8 cellular contexts compared by ENCODE assay signal in genomic region chr16:2604016-2604369, GRCh38.
DNase-seq lines count a peak whose midpoint lies in the region; ATAC-seq and TF ChIP-seq lines count a peak whose summit lies in the region.
"Not testable (repeated sequence)": the region's sequence is repeated elsewhere in the genome, so short reads cannot be mapped to it uniquely, and the experiment has no call there.

No MANE protein-coding gene starts in this region.

- POLR2A ChIA-PET in HCT116 (lab: Charles Lee): not testable (repeated sequence)

- not testable (repeated sequence) for H3K36me3 Mint-ChIP-seq in activated naive CD4-positive, alpha-beta T cell treated with anti-CD3 and anti-CD28 coated beads for 36 hours (ENCODE audit: low read depth); natural killer cell; stimulated activated naive CD8-positive, alpha-beta T cell treated with anti-CD3 and anti-CD28 coated beads, Interleukin-15, Interleukin-2, amounts not matched to agents 100 ng/mL and 50 ng/mL, for 24 hours (ENCODE audit: low read depth)

- TF ChIP-seq POLR2A in HCT116 (IDR thresholded peaks at IDR 0.05; ENCODE audit: borderline replicate concordance, extremely low read depth, insufficient read depth, insufficient read length): not testable (repeated sequence)

- not testable (repeated sequence) for BruUV-seq in HCT116 (replicated peaks; lab: Mats Ljungman, UMichigan)

- H3K9ac ChIP-seq in HCT116 (ENCODE audit: low read length) (peak overlapping the region; percentile 88), iPS-15b (ENCODE audit: low read depth, low read length) (peak overlapping the region; percentile 90)

- peak overlapping the region; percentile 88 for H3K27ac Mint-ChIP-seq in activated naive CD4-positive, alpha-beta T cell treated with anti-CD3 and anti-CD28 coated beads for 36 hours
- peak overlapping the region; percentile 83 to 95 for H3K27ac Mint-ChIP-seq in natural killer cell
- peak overlapping the region; percentile 93 for H3K27ac Mint-ChIP-seq in stimulated activated naive CD8-positive, alpha-beta T cell treated with anti-CD3 and anti-CD28 coated beads, Interleukin-15, Interleukin-2, amounts not matched to agents 100 ng/mL and 50 ng/mL, for 24 hours

- TF ChIP-seq CTCF in BE2C (IDR thresholded peaks at IDR 0.05; ENCODE audit: low read depth, low read length); HCT116 (IDR thresholded peaks at IDR 0.05 in 2 of 3, conservative IDR thresholded peaks at IDR 0.05 in 1 of 3; ENCODE audit: borderline replicate concordance in 1 of 3, insufficient read depth in 1 of 3, low read depth in 2 of 3, low read length in 2 of 3); natural killer cell (IDR thresholded peaks at IDR 0.05): not testable (repeated sequence)

- H3K9me3 Mint-ChIP-seq in activated naive CD4-positive, alpha-beta T cell treated with anti-CD3 and anti-CD28 coated beads for 36 hours; natural killer cell; stimulated activated naive CD8-positive, alpha-beta T cell treated with anti-CD3 and anti-CD28 coated beads, Interleukin-15, Interleukin-2, amounts not matched to agents 100 ng/mL and 50 ng/mL, for 24 hours: not testable (repeated sequence)

- H3K27me3 ChIP-seq in BE2C; HCT116 (ENCODE audit: insufficient read depth, low read length); effector memory CD4-positive, alpha-beta T cell (replicated peaks; ENCODE audit: control insufficient read depth, insufficient read depth, low read length, poor library complexity, severe bottlenecking); iPS-15b (ENCODE audit: control insufficient read depth, insufficient read depth, low read length): not testable (repeated sequence)

- intact Hi-C loops in HCT116 (cut with micrococcal nuclease); natural killer cell (cut with micrococcal nuclease): not testable (repeated sequence)
- intact Hi-C loops in activated naive CD4-positive, alpha-beta T cell treated with anti-CD3 and anti-CD28 coated beads for 36 hours (cut with micrococcal nuclease): loop anchor here (10.0 kb wide), 2 partner anchors 61 to 69 kb away; partner anchors contain the start of genes CEMP1 and PDPK1

- H3K9me2 ChIP-seq in HCT116 (ENCODE audit: insufficient read depth): not testable (repeated sequence)

- H3K27me3 Mint-ChIP-seq in activated naive CD4-positive, alpha-beta T cell treated with anti-CD3 and anti-CD28 coated beads for 36 hours (ENCODE audit: low read depth); natural killer cell (ENCODE audit: low read depth in 2 of 2); stimulated activated naive CD8-positive, alpha-beta T cell treated with anti-CD3 and anti-CD28 coated beads, Interleukin-15, Interleukin-2, amounts not matched to agents 100 ng/mL and 50 ng/mL, for 24 hours: not testable (repeated sequence)

- not testable (repeated sequence) for ATAC-seq in HCT116
- peak; percentile 21 to 27 (median 24) for ATAC-seq in natural killer cell

- peak overlapping the region; percentile 82 for H3K4me2 ChIP-seq in HCT116 (ENCODE audit: low read length)

- H4K20me1 ChIP-seq in HCT116 (ENCODE audit: insufficient read depth): not testable (repeated sequence)

- H3K4me3 Mint-ChIP-seq in activated naive CD4-positive, alpha-beta T cell treated with anti-CD3 and anti-CD28 coated beads for 36 hours: peak overlapping the region; percentile 95
- H3K4me3 Mint-ChIP-seq in natural killer cell: peak overlapping the region; percentile 98
- H3K4me3 Mint-ChIP-seq in stimulated activated naive CD8-positive, alpha-beta T cell treated with anti-CD3 and anti-CD28 coated beads, Interleukin-15, Interleukin-2, amounts not matched to agents 100 ng/mL and 50 ng/mL, for 24 hours: peak overlapping the region; percentile 97

- DNase-seq in BE2C; HCT116 (ENCODE audit: low read depth, low spot score); activated naive CD4-positive, alpha-beta T cell treated with anti-CD3 and anti-CD28 coated beads for 36 hours; effector memory CD4-positive, alpha-beta T cell; natural killer cell: not testable (repeated sequence)
- DNase-seq in RPMI7951 (ENCODE audit: low read depth): peak; percentile 9

- RAD21 ChIA-PET in HCT116 (lab: Charles Lee; ENCODE audit: low non-redundant PET in 1 of 2, low total read pairs in 2 of 2, uncharacterized antibody in 2 of 2, unreplicated experiment in 2 of 2): not testable (repeated sequence)

- not testable (repeated sequence) for H3K9me3 ChIP-seq in BE2C; HCT116 (ENCODE audit: control insufficient read depth in 1 of 2, insufficient read depth in 1 of 2, low read depth in 1 of 2, low read length in 2 of 2); effector memory CD4-positive, alpha-beta T cell (ENCODE audit: control insufficient read depth, low read length); iPS-15b (ENCODE audit: control insufficient read depth, insufficient read depth, low read length)

- H3K4me1 ChIP-seq in BE2C; HCT116 (ENCODE audit: control insufficient read depth in 1 of 2, insufficient read depth in 2 of 2, low read length in 2 of 2); effector memory CD4-positive, alpha-beta T cell (ENCODE audit: control insufficient read depth, insufficient read depth, low read length, poor library complexity, severe bottlenecking); iPS-15b (ENCODE audit: control insufficient read depth, insufficient read depth, low read length): not testable (repeated sequence)

- H3K4me3 ChIP-seq in BE2C (ENCODE audit: low read depth, low read length): peak overlapping the region; percentile 96
- peak overlapping the region; percentile 94 to 98 for H3K4me3 ChIP-seq in HCT116 (replicated peaks in 1 of 2; ENCODE audit: low read depth in 1 of 2, low read length in 2 of 2)
- H3K4me3 ChIP-seq in effector memory CD4-positive, alpha-beta T cell (ENCODE audit: insufficient read depth, low read depth, low read length, poor library complexity, severe bottlenecking): peak overlapping the region; percentile 97
- peak overlapping the region; percentile 98 for H3K4me3 ChIP-seq in iPS-15b (ENCODE audit: low read depth, low read length)

- not testable (repeated sequence) for H2AFZ ChIP-seq in HCT116 (ENCODE audit: low read depth, low read length, poor library complexity, severe bottlenecking)

- H3K27ac ChIP-seq in HCT116 (ENCODE audit: low read depth, low read length): peak overlapping the region; percentile 74
- peak overlapping the region; percentile 47 for H3K27ac ChIP-seq in effector memory CD4-positive, alpha-beta T cell (ENCODE audit: insufficient read depth, low read length, poor library complexity, severe bottlenecking)

- H3K4me1 Mint-ChIP-seq in activated naive CD4-positive, alpha-beta T cell treated with anti-CD3 and anti-CD28 coated beads for 36 hours (ENCODE audit: low read depth): peaks cover 26% of the 10 kb centered on the region
- peaks cover 15 to 19% of the 10 kb centered on the region in 2 donors for H3K4me1 Mint-ChIP-seq in natural killer cell
- H3K4me1 Mint-ChIP-seq in stimulated activated naive CD8-positive, alpha-beta T cell treated with anti-CD3 and anti-CD28 coated beads, Interleukin-15, Interleukin-2, amounts not matched to agents 100 ng/mL and 50 ng/mL, for 24 hours (ENCODE audit: low read depth): peaks cover 34% of the 10 kb centered on the region

- not testable (repeated sequence) for H3K36me3 ChIP-seq in BE2C; HCT116 (ENCODE audit: control insufficient read depth in 1 of 2, insufficient read depth in 2 of 2, low read length in 2 of 2); effector memory CD4-positive, alpha-beta T cell (ENCODE audit: control insufficient read depth, insufficient read depth, low read length); iPS-15b (ENCODE audit: control insufficient read depth, insufficient read depth, low read length)

- CTCF ChIA-PET in HCT116 (lab: Charles Lee); activated naive CD4-positive, alpha-beta T cell treated with anti-CD3 and anti-CD28 coated beads for 36 hours (lab: Charles Lee): not testable (repeated sequence)

- TF ChIP-seq RAD21 in HCT116 (IDR thresholded peaks at IDR 0.05; ENCODE audit: low read depth): not testable (repeated sequence)

- peaks cover 30% of the 10 kb centered on the region for H3K79me2 ChIP-seq in HCT116 (ENCODE audit: insufficient read depth, low read length)
